In the genomic region with DNA sequence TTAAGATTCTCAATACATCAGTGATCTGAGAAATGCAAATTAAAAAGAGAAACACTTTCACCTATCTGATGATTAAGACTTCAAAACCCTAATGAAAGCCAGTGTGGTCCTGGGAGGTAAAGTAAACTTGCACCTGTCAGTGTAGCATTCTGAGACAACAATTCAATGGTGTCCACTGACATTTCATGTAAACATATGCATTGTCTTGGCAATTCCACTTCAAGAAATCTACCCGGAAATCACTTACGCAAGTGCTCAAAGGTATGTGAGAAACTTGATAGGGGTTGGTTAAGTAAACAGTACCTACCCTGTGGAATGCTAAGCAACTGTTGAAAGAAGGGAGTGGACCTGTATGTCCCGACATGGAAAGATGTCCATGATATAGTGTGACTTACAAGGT, we compare ENCODE assay signal across 2 cellular contexts.
TF ChIP-seq lines count a peak whose summit lies in the region.

No MANE protein-coding gene starts in this region.

TF ChIP-seq in Ishikawa, 13 proteins besides CTCF, POLR2A, EP300 and RAD21:
- TF ChIP-seq NFIC (IDR thresholded peaks at IDR 0.05) (peak; percentile 77), TAF1 (IDR thresholded peaks at IDR 0.05; ENCODE audit: low read depth) (no peak), FOXM1 (IDR thresholded peaks at IDR 0.05; ENCODE audit: borderline replicate concordance, low read depth) (peak; percentile 87), MAX (IDR thresholded peaks at IDR 0.05) (peak; percentile 42; the same call in 1 of the 2 replicates), CREB1 (IDR thresholded peaks at IDR 0.05; ENCODE audit: low read depth) (no peak), EGR1 (IDR thresholded peaks at IDR 0.05) (no peak), REST (IDR thresholded peaks at IDR 0.05; ENCODE audit: low read depth) (no peak), YY1 (IDR thresholded peaks at IDR 0.05; ENCODE audit: low read depth) (0 out of 2 replicates have a peak, but pooled peaks have one; percentile 50), TEAD4 (IDR thresholded peaks at IDR 0.05) (peak; percentile 97), CEBPB (IDR thresholded peaks at IDR 0.05) (peak; percentile 99), ZBTB7A (IDR thresholded peaks at IDR 0.05; ENCODE audit: low read depth) (no peak), TCF12 (IDR thresholded peaks at IDR 0.05; ENCODE audit: low read depth) (peak; percentile 95)
- TF ChIP-seq, protein P1, sequence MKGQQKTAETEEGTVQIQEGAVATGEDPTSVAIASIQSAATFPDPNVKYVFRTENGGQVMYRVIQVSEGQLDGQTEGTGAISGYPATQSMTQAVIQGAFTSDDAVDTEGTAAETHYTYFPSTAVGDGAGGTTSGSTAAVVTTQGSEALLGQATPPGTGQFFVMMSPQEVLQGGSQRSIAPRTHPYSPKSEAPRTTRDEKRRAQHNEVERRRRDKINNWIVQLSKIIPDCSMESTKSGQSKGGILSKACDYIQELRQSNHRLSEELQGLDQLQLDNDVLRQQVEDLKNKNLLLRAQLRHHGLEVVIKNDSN (IDR thresholded peaks at IDR 0.05) = no peak
TF ChIP-seq in Ishikawa: peak in this region for 7.

TF ChIP-seq in K562, 482 proteins besides CTCF, POLR2A, EP300 and RAD21 (continues in another document):
- TF ChIP-seq TBP (optimal IDR thresholded peaks at IDR 0.05; ENCODE audit: low read depth, low read length) = no peak
- TF ChIP-seq CBFA2T3 (IDR thresholded peaks at IDR 0.05) = peak; percentile 13; the same call in 1 of the 2 replicates
- TF ChIP-seq ZNF695 (CRISPR knock-in tag; IDR thresholded peaks at IDR 0.05) = no peak
- TF ChIP-seq RFX1 (IDR thresholded peaks at IDR 0.05) = peak; percentile 21; the same call in 1 of the 2 replicates
- no peak for TF ChIP-seq SNRNP70 (optimal IDR thresholded peaks at IDR 0.05; ENCODE audit: low read depth, low read length)
- TF ChIP-seq, protein P2, sequence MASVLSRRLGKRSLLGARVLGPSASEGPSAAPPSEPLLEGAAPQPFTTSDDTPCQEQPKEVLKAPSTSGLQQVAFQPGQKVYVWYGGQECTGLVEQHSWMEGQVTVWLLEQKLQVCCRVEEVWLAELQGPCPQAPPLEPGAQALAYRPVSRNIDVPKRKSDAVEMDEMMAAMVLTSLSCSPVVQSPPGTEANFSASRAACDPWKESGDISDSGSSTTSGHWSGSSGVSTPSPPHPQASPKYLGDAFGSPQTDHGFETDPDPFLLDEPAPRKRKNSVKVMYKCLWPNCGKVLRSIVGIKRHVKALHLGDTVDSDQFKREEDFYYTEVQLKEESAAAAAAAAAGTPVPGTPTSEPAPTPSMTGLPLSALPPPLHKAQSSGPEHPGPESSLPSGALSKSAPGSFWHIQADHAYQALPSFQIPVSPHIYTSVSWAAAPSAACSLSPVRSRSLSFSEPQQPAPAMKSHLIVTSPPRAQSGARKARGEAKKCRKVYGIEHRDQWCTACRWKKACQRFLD (CRISPR knock-in tag; IDR thresholded peaks at IDR 0.05) = no peak
- no peak for TF ChIP-seq ETS1 (conservative IDR thresholded peaks at IDR 0.05; ENCODE audit: control insufficient read depth, low read depth, low read length)
- TF ChIP-seq, protein P3, sequence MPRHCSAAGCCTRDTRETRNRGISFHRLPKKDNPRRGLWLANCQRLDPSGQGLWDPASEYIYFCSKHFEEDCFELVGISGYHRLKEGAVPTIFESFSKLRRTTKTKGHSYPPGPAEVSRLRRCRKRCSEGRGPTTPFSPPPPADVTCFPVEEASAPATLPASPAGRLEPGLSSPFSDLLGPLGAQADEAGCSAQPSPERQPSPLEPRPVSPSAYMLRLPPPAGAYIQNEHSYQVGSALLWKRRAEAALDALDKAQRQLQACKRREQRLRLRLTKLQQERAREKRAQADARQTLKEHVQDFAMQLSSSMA (CRISPR knock-in tag; IDR thresholded peaks at IDR 0.05) = no peak
- TF ChIP-seq KDM5B (IDR thresholded peaks at IDR 0.05; ENCODE audit: insufficient replicate concordance, low read depth, low read length) = no peak
- TF ChIP-seq LEF1 (IDR thresholded peaks at IDR 0.05) = no peak
- no peak for TF ChIP-seq CCAR2 (IDR thresholded peaks at IDR 0.05; ENCODE audit: low read depth, low read length)
- no peak for TF ChIP-seq KDM4B (IDR thresholded peaks at IDR 0.05; ENCODE audit: borderline replicate concordance in 2 of 2, low read depth in 1 of 2)
- no peak for TF ChIP-seq ZNF551 (CRISPR knock-in tag; IDR thresholded peaks at IDR 0.05)
- peak; percentile 79 for TF ChIP-seq SOX6 (IDR thresholded peaks at IDR 0.05)
- TF ChIP-seq ZBTB5 (IDR thresholded peaks at IDR 0.05) = no peak
- TF ChIP-seq RAD51 (IDR thresholded peaks at IDR 0.05; ENCODE audit: borderline replicate concordance, low read depth) = no peak
- no peak for TF ChIP-seq CGGBP1 (CRISPR knock-in tag; IDR thresholded peaks at IDR 0.05)
- TF ChIP-seq GATAD2A (IDR thresholded peaks at IDR 0.05) = no peak
- TF ChIP-seq ZNF76 (CRISPR knock-in tag; IDR thresholded peaks at IDR 0.05; ENCODE audit: borderline replicate concordance) = no peak
- TF ChIP-seq RBM39 (optimal IDR thresholded peaks at IDR 0.05; ENCODE audit: low read depth, low read length) = no peak
- no peak for TF ChIP-seq ARHGAP35 (IDR thresholded peaks at IDR 0.05; ENCODE audit: partially characterized antibody)
- no peak for TF ChIP-seq CREB1 (IDR thresholded peaks at IDR 0.05)
- TF ChIP-seq CREB1 (CRISPR knock-in tag; IDR thresholded peaks at IDR 0.05) = no peak
- TF ChIP-seq ZNF668 (CRISPR knock-in tag; IDR thresholded peaks at IDR 0.05) = no peak
- no peak for TF ChIP-seq RBM14 (IDR thresholded peaks at IDR 0.05; ENCODE audit: borderline replicate concordance, insufficient read depth, low read depth, low read length)
- TF ChIP-seq ZKSCAN8 (CRISPR knock-in tag; IDR thresholded peaks at IDR 0.05) = peak; percentile 28; the same call in 1 of the 2 replicates
- no peak for TF ChIP-seq NCOA1 (IDR thresholded peaks at IDR 0.05; ENCODE audit: low read depth)
- TF ChIP-seq FOXA3 (CRISPR knock-in tag; conservative IDR thresholded peaks at IDR 0.05 in 1 of 2, IDR thresholded peaks at IDR 0.05 in 1 of 2) = peak; percentile 75 to 88; a peak in 3 of 4 replicates
- no peak for TF ChIP-seq ZFP1 (CRISPR knock-in tag; IDR thresholded peaks at IDR 0.05)
- TF ChIP-seq NBN (IDR thresholded peaks at IDR 0.05; ENCODE audit: low read depth) = no peak
- no peak for TF ChIP-seq ZKSCAN3 (CRISPR knock-in tag; IDR thresholded peaks at IDR 0.05)
- no peak for TF ChIP-seq PRPF4 (IDR thresholded peaks at IDR 0.05; ENCODE audit: insufficient read depth, low read depth, low read length, poor library complexity, severe bottlenecking)
- no peak for TF ChIP-seq ZNF174 (CRISPR knock-in tag; IDR thresholded peaks at IDR 0.05)
- TF ChIP-seq, protein P4, sequence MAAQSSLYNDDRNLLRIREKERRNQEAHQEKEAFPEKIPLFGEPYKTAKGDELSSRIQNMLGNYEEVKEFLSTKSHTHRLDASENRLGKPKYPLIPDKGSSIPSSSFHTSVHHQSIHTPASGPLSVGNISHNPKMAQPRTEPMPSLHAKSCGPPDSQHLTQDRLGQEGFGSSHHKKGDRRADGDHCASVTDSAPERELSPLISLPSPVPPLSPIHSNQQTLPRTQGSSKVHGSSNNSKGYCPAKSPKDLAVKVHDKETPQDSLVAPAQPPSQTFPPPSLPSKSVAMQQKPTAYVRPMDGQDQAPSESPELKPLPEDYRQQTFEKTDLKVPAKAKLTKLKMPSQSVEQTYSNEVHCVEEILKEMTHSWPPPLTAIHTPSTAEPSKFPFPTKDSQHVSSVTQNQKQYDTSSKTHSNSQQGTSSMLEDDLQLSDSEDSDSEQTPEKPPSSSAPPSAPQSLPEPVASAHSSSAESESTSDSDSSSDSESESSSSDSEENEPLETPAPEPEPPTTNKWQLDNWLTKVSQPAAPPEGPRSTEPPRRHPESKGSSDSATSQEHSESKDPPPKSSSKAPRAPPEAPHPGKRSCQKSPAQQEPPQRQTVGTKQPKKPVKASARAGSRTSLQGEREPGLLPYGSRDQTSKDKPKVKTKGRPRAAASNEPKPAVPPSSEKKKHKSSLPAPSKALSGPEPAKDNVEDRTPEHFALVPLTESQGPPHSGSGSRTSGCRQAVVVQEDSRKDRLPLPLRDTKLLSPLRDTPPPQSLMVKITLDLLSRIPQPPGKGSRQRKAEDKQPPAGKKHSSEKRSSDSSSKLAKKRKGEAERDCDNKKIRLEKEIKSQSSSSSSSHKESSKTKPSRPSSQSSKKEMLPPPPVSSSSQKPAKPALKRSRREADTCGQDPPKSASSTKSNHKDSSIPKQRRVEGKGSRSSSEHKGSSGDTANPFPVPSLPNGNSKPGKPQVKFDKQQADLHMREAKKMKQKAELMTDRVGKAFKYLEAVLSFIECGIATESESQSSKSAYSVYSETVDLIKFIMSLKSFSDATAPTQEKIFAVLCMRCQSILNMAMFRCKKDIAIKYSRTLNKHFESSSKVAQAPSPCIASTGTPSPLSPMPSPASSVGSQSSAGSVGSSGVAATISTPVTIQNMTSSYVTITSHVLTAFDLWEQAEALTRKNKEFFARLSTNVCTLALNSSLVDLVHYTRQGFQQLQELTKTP (IDR thresholded peaks at IDR 0.05; ENCODE audit: low read depth in 1 of 2, partially characterized antibody in 2 of 2) = no peak
- TF ChIP-seq, protein P5, sequence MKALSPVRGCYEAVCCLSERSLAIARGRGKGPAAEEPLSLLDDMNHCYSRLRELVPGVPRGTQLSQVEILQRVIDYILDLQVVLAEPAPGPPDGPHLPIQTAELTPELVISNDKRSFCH (CRISPR knock-in tag; IDR thresholded peaks at IDR 0.05) = no peak
- TF ChIP-seq, protein P5 (tag; IDR thresholded peaks at IDR 0.05) = no peak
- no peak for TF ChIP-seq FOXJ3 (CRISPR knock-in tag; IDR thresholded peaks at IDR 0.05)
- TF ChIP-seq TAF9B (IDR thresholded peaks at IDR 0.05; ENCODE audit: partially characterized antibody) = no peak
- 0 out of 4 replicates have a peak, but pooled peaks of 1 of the 2 experiments have one; percentile 42 for TF ChIP-seq RCOR1 (IDR thresholded peaks at IDR 0.05; ENCODE audit: borderline replicate concordance in 1 of 2, low read depth in 2 of 2, low read length in 2 of 2)
- TF ChIP-seq WHSC1 (IDR thresholded peaks at IDR 0.05; ENCODE audit: low read length) = no peak
- no peak for TF ChIP-seq NR4A1 (CRISPR knock-in tag; IDR thresholded peaks at IDR 0.05)
- no peak for TF ChIP-seq NR4A1 (tag; IDR thresholded peaks at IDR 0.05)
- TF ChIP-seq XRCC3 (IDR thresholded peaks at IDR 0.05) = no peak
- peak; percentile 41; the same call in 1 of the 2 replicates for TF ChIP-seq DMBX1 (CRISPR knock-in tag; IDR thresholded peaks at IDR 0.05; ENCODE audit: borderline replicate concordance)
- no peak for TF ChIP-seq TBL1XR1 (IDR thresholded peaks at IDR 0.05; ENCODE audit: low read length in 2 of 2)
- TF ChIP-seq RNF2 (IDR thresholded peaks at IDR 0.05) = peak; percentile 16; the same call in 1 of the 2 replicates
- TF ChIP-seq HDAC8 (tag; IDR thresholded peaks at IDR 0.05) = no peak
- no peak for TF ChIP-seq GTF2A2 (tag; IDR thresholded peaks at IDR 0.05)
- no peak for TF ChIP-seq CREBBP (IDR thresholded peaks at IDR 0.05; ENCODE audit: low read depth, low read length)
- no peak for TF ChIP-seq TAF7 (tag; IDR thresholded peaks at IDR 0.05)
- TF ChIP-seq, protein P6, sequence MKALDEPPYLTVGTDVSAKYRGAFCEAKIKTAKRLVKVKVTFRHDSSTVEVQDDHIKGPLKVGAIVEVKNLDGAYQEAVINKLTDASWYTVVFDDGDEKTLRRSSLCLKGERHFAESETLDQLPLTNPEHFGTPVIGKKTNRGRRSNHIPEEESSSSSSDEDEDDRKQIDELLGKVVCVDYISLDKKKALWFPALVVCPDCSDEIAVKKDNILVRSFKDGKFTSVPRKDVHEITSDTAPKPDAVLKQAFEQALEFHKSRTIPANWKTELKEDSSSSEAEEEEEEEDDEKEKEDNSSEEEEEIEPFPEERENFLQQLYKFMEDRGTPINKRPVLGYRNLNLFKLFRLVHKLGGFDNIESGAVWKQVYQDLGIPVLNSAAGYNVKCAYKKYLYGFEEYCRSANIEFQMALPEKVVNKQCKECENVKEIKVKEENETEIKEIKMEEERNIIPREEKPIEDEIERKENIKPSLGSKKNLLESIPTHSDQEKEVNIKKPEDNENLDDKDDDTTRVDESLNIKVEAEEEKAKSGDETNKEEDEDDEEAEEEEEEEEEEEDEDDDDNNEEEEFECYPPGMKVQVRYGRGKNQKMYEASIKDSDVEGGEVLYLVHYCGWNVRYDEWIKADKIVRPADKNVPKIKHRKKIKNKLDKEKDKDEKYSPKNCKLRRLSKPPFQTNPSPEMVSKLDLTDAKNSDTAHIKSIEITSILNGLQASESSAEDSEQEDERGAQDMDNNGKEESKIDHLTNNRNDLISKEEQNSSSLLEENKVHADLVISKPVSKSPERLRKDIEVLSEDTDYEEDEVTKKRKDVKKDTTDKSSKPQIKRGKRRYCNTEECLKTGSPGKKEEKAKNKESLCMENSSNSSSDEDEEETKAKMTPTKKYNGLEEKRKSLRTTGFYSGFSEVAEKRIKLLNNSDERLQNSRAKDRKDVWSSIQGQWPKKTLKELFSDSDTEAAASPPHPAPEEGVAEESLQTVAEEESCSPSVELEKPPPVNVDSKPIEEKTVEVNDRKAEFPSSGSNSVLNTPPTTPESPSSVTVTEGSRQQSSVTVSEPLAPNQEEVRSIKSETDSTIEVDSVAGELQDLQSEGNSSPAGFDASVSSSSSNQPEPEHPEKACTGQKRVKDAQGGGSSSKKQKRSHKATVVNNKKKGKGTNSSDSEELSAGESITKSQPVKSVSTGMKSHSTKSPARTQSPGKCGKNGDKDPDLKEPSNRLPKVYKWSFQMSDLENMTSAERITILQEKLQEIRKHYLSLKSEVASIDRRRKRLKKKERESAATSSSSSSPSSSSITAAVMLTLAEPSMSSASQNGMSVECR (CRISPR knock-in tag; IDR thresholded peaks at IDR 0.05) = no peak
